Comparison of ENCODE assay signal across 29 cellular contexts in the genomic region with DNA sequence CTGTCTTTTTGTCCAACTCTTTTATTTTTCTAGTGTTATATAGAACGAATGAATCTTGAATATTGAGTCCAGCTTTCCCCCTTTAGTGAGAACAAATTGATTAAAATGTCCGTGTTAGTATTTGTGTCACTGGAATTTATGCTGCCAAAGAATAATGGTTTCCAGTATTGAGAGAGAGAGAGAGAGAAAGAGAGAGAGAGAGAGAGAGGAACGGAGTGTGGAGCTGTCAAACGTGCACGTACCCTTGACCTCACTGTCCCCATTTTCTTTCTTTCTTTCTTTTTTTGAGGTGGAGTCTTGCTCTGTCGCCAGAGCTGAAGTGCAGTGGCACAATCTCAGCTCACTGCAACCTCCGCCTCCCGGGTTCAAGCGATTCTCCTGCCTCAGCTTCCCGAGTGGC.
"Had no signal": no experiment of that assay in that cellular context is flagged by ENCODE, and none has a peak within 500 bp of the region (broad histone marks: within the 10 kb centered on the region; RNA-seq: fewer than 3 reads in every experiment).

No MANE protein-coding gene starts in this region.

- H3K27ac ChIP-seq: stomach, suprapubic skin, testis, thoracic aorta, thyroid gland, tibial artery, tibial nerve, transverse colon, upper lobe of left lung, upper lobe of right lung, uterus, vagina had no signal

- DNase-seq: stimulated activated CD4-positive, alpha-beta T cell treated with anti-CD3 and anti-CD28 coated beads, Interleukin-2, amount 100 ng/mL, for 48 hours; stimulated activated CD4-positive, alpha-beta T cell treated with anti-CD3 and anti-CD28 coated beads, Interleukin-4, amount 100 ng/mL, for 1 hour; stimulated activated CD4-positive, alpha-beta T cell treated with anti-CD3 and anti-CD28 coated beads, Interleukin-4, amount 100 ng/mL, for 24 hours; stimulated activated CD4-positive, alpha-beta T cell treated with anti-CD3 and anti-CD28 coated beads, Interleukin-4, amount 100 ng/mL, for 4 hours; stimulated activated CD8-positive, alpha-beta memory T cell treated with anti-CD3 and anti-CD28 coated beads, Interleukin-4, amount 100 ng/mL, for 48 hours; stimulated activated naive B cell treated with anti-CD40 and anti-IgM and Interleukin-4, amounts not matched to agents 10 μg/mL and 1 μg/mL and 100 μg/mL, for 72 hours; stimulated activated naive CD4-positive, alpha-beta T cell; stimulated activated naive CD4-positive, alpha-beta T cell treated with Interleukin-2 at 50 U/mL for 16 hours; stimulated activated naive CD8-positive, alpha-beta T cell treated with anti-CD3 and anti-CD28 coated beads, Interleukin-15, amount 100 ng/mL, for 72 hours; stimulated activated naive CD8-positive, alpha-beta T cell treated with anti-CD3 and anti-CD28 coated beads, Interleukin-15, Interleukin-2, amounts not matched to agents 100 U/mL and 50 U/mL, for 24 hours; stomach; substantia nigra; testis; thyroid gland; transverse colon; trophoblast cell; upper lobe of left lung; upper lobe of right lung; uterus had no signal

- H3K4me1 Mint-ChIP-seq: stimulated activated naive B cell treated with anti-CD40 and anti-IgM and Interleukin-4, amounts not matched to agents 10 μg/mL and 1 μg/mL and 100 μg/mL, for 72 hours had no signal

- H3K4me1 ChIP-seq: stomach, suprapubic skin, testis, thyroid gland, tibial artery, tibial nerve, transverse colon, upper lobe of left lung, upper lobe of right lung, uterus, vagina had no signal

- H3K4me3 Mint-ChIP-seq: stimulated activated effector memory CD8-positive, alpha-beta T cell treated with anti-CD3 and anti-CD28 coated beads, Interleukin-12 subunit alpha, Interleukin-12 subunit beta, amount 100 ng/mL, for 72 hours; stimulated activated memory B cell treated with anti-CD40 and anti-IgM and Interleukin-4, amounts not matched to agents 10 μg/mL and 1 μg/mL and 100 μg/mL, for 72 hours; stimulated activated naive B cell treated with anti-CD40 and anti-IgM and Interleukin-4, amounts not matched to agents 10 μg/mL and 1 μg/mL and 100 μg/mL, for 72 hours; stimulated activated naive CD8-positive, alpha-beta T cell treated with anti-CD3 and anti-CD28 coated beads, Interleukin-15, amount 100 ng/mL, for 72 hours; stimulated activated naive CD8-positive, alpha-beta T cell treated with anti-CD3 and anti-CD28 coated beads, Interleukin-15, Interleukin-2, amounts not matched to agents 100 ng/mL and 50 ng/mL, for 24 hours; type B pancreatic cell had no signal

- H3K27ac Mint-ChIP-seq: stimulated activated effector memory CD8-positive, alpha-beta T cell treated with anti-CD3 and anti-CD28 coated beads, Interleukin-12 subunit alpha, Interleukin-12 subunit beta, amount 100 ng/mL, for 72 hours; stimulated activated memory B cell treated with anti-CD40 and anti-IgM and Interleukin-4, amounts not matched to agents 10 μg/mL and 1 μg/mL and 100 μg/mL, for 72 hours; stimulated activated naive B cell treated with anti-CD40 and anti-IgM and Interleukin-4, amounts not matched to agents 10 μg/mL and 1 μg/mL and 100 μg/mL, for 72 hours; stimulated activated naive CD8-positive, alpha-beta T cell treated with anti-CD3 and anti-CD28 coated beads, Interleukin-15, amount 100 ng/mL, for 72 hours; stimulated activated naive CD8-positive, alpha-beta T cell treated with anti-CD3 and anti-CD28 coated beads, Interleukin-15, Interleukin-2, amounts not matched to agents 100 ng/mL and 50 ng/mL, for 24 hours; type B pancreatic cell had no signal

- H3K9me3 ChIP-seq: stomach, suprapubic skin, testis, thoracic aorta, thyroid gland, tibial nerve, transverse colon, upper lobe of left lung, upper lobe of right lung, uterus, vagina had no signal

- H3K27me3 ChIP-seq: stomach, suprapubic skin, testis, thyroid gland, tibial artery, tibial nerve, transverse colon, upper lobe of left lung, upper lobe of right lung, uterus, vagina had no signal

- H3K36me3 Mint-ChIP-seq: stimulated activated effector memory CD8-positive, alpha-beta T cell treated with anti-CD3 and anti-CD28 coated beads, Interleukin-12 subunit alpha, Interleukin-12 subunit beta, amount 100 ng/mL, for 72 hours; stimulated activated memory B cell treated with anti-CD40 and anti-IgM and Interleukin-4, amounts not matched to agents 10 μg/mL and 1 μg/mL and 100 μg/mL, for 72 hours; stimulated activated naive B cell treated with anti-CD40 and anti-IgM and Interleukin-4, amounts not matched to agents 10 μg/mL and 1 μg/mL and 100 μg/mL, for 72 hours; type B pancreatic cell had no signal

- ATAC-seq: stimulated activated effector memory CD8-positive, alpha-beta T cell treated with anti-CD3 and anti-CD28 coated beads, Interleukin-12 subunit alpha, Interleukin-12 subunit beta, amount 100 ng/mL, for 72 hours; stimulated activated memory B cell treated with anti-CD40 and anti-IgM and Interleukin-4, amounts not matched to agents 10 μg/mL and 1 μg/mL and 100 μg/mL, for 72 hours; stimulated activated naive B cell treated with anti-CD40 and anti-IgM and Interleukin-4, amounts not matched to agents 10 μg/mL and 1 μg/mL and 100 μg/mL, for 72 hours; stimulated activated naive CD8-positive, alpha-beta T cell treated with anti-CD3 and anti-CD28 coated beads, Interleukin-15, amount 100 ng/mL, for 72 hours; stimulated activated naive CD8-positive, alpha-beta T cell treated with anti-CD3 and anti-CD28 coated beads, Interleukin-15, Interleukin-2, amounts not matched to agents 100 U/mL and 50 U/mL, for 24 hours; upper lobe of right lung had no signal

- FAIRE-seq: urothelium cell line had no signal

- H3K36me3 ChIP-seq: stomach, suprapubic skin, thoracic aorta, thyroid gland, tibial artery, tibial nerve, transverse colon, upper lobe of left lung, upper lobe of right lung, uterus, vagina had no signal

- H3K4me3 ChIP-seq: stomach, suprapubic skin, testis, thoracic aorta, thyroid gland, tibial artery, tibial nerve, transverse colon, upper lobe of left lung, upper lobe of right lung, uterus, vagina had no signal

- H3K27me3 Mint-ChIP-seq: stimulated activated memory B cell treated with anti-CD40 and anti-IgM and Interleukin-4, amounts not matched to agents 10 μg/mL and 1 μg/mL and 100 μg/mL, for 72 hours; stimulated activated naive B cell treated with anti-CD40 and anti-IgM and Interleukin-4, amounts not matched to agents 10 μg/mL and 1 μg/mL and 100 μg/mL, for 72 hours; stimulated activated naive CD8-positive, alpha-beta T cell treated with anti-CD3 and anti-CD28 coated beads, Interleukin-15, amount 100 ng/mL, for 72 hours; stimulated activated naive CD8-positive, alpha-beta T cell treated with anti-CD3 and anti-CD28 coated beads, Interleukin-15, Interleukin-2, amounts not matched to agents 100 ng/mL and 50 ng/mL, for 24 hours; type B pancreatic cell had no signal

- H3K9me3 Mint-ChIP-seq: stimulated activated effector memory CD8-positive, alpha-beta T cell treated with anti-CD3 and anti-CD28 coated beads, Interleukin-12 subunit alpha, Interleukin-12 subunit beta, amount 100 ng/mL, for 72 hours; stimulated activated naive CD8-positive, alpha-beta T cell treated with anti-CD3 and anti-CD28 coated beads, Interleukin-15, Interleukin-2, amounts not matched to agents 100 ng/mL and 50 ng/mL, for 24 hours; type B pancreatic cell had no signal
